In the genomic region with DNA sequence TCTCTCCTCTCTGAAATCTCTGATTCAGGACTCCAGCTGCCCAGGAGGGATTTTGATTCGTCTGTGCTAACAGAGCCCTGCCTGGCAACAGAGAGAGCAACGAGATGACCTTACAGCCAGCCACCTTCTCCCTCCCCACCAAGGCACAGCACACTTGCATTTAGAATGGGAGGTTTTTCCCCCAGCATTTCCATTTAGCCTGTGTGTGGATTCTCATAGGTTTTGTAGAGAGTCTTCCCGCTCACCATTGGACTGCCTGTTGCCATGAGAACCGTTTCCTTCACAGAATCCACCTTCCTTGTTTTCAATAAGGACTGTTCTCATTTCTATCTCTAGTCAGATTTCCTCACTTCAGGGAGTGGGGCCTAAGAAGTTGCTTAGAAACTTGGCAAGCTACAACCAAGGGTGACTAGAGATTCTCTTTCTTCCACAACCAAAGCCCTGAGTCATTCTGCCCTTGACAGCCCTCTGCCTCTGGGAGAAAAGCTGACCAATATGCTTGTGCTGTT, we compare ENCODE assay signal across 1 cellular context.
TF ChIP-seq lines count a peak whose summit lies in the region.

No MANE protein-coding gene starts in this region.

TF ChIP-seq in HepG2, 621 proteins besides CTCF, POLR2A, EP300 and RAD21:
- TF ChIP-seq, protein P1, sequence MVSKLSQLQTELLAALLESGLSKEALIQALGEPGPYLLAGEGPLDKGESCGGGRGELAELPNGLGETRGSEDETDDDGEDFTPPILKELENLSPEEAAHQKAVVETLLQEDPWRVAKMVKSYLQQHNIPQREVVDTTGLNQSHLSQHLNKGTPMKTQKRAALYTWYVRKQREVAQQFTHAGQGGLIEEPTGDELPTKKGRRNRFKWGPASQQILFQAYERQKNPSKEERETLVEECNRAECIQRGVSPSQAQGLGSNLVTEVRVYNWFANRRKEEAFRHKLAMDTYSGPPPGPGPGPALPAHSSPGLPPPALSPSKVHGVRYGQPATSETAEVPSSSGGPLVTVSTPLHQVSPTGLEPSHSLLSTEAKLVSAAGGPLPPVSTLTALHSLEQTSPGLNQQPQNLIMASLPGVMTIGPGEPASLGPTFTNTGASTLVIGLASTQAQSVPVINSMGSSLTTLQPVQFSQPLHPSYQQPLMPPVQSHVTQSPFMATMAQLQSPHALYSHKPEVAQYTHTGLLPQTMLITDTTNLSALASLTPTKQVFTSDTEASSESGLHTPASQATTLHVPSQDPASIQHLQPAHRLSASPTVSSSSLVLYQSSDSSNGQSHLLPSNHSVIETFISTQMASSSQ (IDR thresholded peaks at IDR 0.05; ENCODE audit: low read depth), result no peak
- TF ChIP-seq, protein P1 (CRISPR knock-in tag; IDR thresholded peaks at IDR 0.05; ENCODE audit: borderline replicate concordance), result no peak
- TF ChIP-seq ZNF589 (CRISPR knock-in tag; conservative IDR thresholded peaks at IDR 0.05) (no peak), NFE2 (CRISPR knock-in tag; IDR thresholded peaks at IDR 0.05) (peak; percentile 16; the same call in 1 of the 2 replicates), ZNF652 (CRISPR knock-in tag; IDR thresholded peaks at IDR 0.05; ENCODE audit: borderline replicate concordance, low read depth) (no peak), RBM22 (optimal IDR thresholded peaks at IDR 0.05; ENCODE audit: low read length) (peak; percentile 55), KLF13 (CRISPR knock-in tag; IDR thresholded peaks at IDR 0.05) (no peak)
TF ChIP-seq in HepG2: peak in this region for 2.
